Comparison of ENCODE assay signal across 17 cellular contexts in genomic region chr1:228497206-228497605, GRCh38. TPM values are rescaled to one million over a fixed set of nuclear protein-coding genes. Genes with fewer than 3 reads are reported as not detected.
A peak's percentile ranks its signal among the peaks of the same experiment; 100 is the strongest.
DNase-seq lines count a peak whose midpoint lies in the region; ATAC-seq and TF ChIP-seq lines count a peak whose summit lies in the region.
"Had no signal": no experiment of that assay in that cellular context is flagged by ENCODE, and none has a peak within 500 bp of the region (broad histone marks: within the 10 kb centered on the region; RNA-seq: fewer than 3 reads in every experiment).

No MANE protein-coding gene starts in this region.

- CTCF ChIA-PET in activated CD4-positive, alpha-beta T cell treated with anti-CD3 and anti-CD28 coated beads, Interleukin-2, amount 10 ng/mL, durations not matched to agents 7 days and 5 days (lab: Charles Lee) = interaction anchor here (1.2 kb wide), 1 partner anchor 38 kb away, joined by 3 read pairs; no protein-coding TSS in a partner anchor

- H2AFZ ChIP-seq in neural progenitor cell (replicated peaks) = no peak overlapping the region
- H2AFZ ChIP-seq: GM23338 had no signal

- no peak overlapping the region for H3K4me2 ChIP-seq in neural progenitor cell
- H3K4me2 ChIP-seq: GM23338 had no signal

- peaks cover 3% of the 10 kb centered on the region for H4K20me1 ChIP-seq in neural progenitor cell (ENCODE audit: low read depth)

- H3K9me3 ChIP-seq in heart right ventricle = no peaks in the 10 kb centered on the region
- H3K9me3 ChIP-seq in neural progenitor cell (ENCODE audit: low read depth) = no peaks in the 10 kb centered on the region
- H3K9me3 ChIP-seq: BE2C had no signal

- peak overlapping the region; percentile 14 for H3K4me3 Mint-ChIP-seq in neural progenitor cell
- no peak overlapping the region for H3K4me3 Mint-ChIP-seq in activated CD4-positive, alpha-beta T cell treated with anti-CD3 and anti-CD28 coated beads, Interleukin-2, amount 10 ng/mL, durations not matched to agents 7 days and 5 days
- no peak overlapping the region for H3K4me3 Mint-ChIP-seq in stimulated activated naive CD8-positive, alpha-beta T cell treated with anti-CD3 and anti-CD28 coated beads, Interleukin-15, amount 100 ng/mL, for 72 hours
- H3K4me3 Mint-ChIP-seq: CD8-positive, alpha-beta T cell; GM23338 had no signal

- no peak overlapping the region for H3K27ac Mint-ChIP-seq in neural progenitor cell
- no peak overlapping the region for H3K27ac Mint-ChIP-seq in activated CD4-positive, alpha-beta T cell treated with anti-CD3 and anti-CD28 coated beads, Interleukin-2, amount 10 ng/mL, durations not matched to agents 7 days and 5 days
- peak overlapping the region in 1 of 2 donors; percentile 56 for H3K27ac Mint-ChIP-seq in stimulated activated naive CD8-positive, alpha-beta T cell treated with anti-CD3 and anti-CD28 coated beads, Interleukin-15, amount 100 ng/mL, for 72 hours
- H3K27ac Mint-ChIP-seq: CD8-positive, alpha-beta T cell; GM23338 had no signal

- no peak for TF ChIP-seq CTCF in heart right ventricle (IDR thresholded peaks at IDR 0.05)
- no peak for TF ChIP-seq CTCF in neural progenitor cell (IDR thresholded peaks at IDR 0.05)

- peaks cover 10% of the 10 kb centered on the region for H3K4me1 Mint-ChIP-seq in neural progenitor cell
- peaks cover 46% of the 10 kb centered on the region for H3K4me1 Mint-ChIP-seq in activated CD4-positive, alpha-beta T cell treated with anti-CD3 and anti-CD28 coated beads, Interleukin-2, amount 10 ng/mL, durations not matched to agents 7 days and 5 days
- H3K4me1 Mint-ChIP-seq in stimulated activated naive CD8-positive, alpha-beta T cell treated with anti-CD3 and anti-CD28 coated beads, Interleukin-15, amount 100 ng/mL, for 72 hours = peaks cover 79% of the 10 kb centered on the region

- DNase-seq in cardiac septum (ENCODE audit: low spot score) (peak; percentile 43), heart right ventricle (no peak), neural progenitor cell (ENCODE audit: low spot score) (no peak)
- DNase-seq in activated CD8-positive, alpha-beta memory T cell treated with anti-CD3 and anti-CD28 coated beads, Interleukin-2, amount 50 U/mL, for 48 hours = peak; percentile 32
- DNase-seq in stimulated activated CD4-positive, alpha-beta T cell treated with anti-CD3 and anti-CD28 coated beads, Interleukin-12 subunit alpha, Interleukin-12 subunit beta, amount 100 ng/mL, for 4 hours = no peak
- DNase-seq in activated CD4-positive, alpha-beta T cell treated with anti-CD3 and anti-CD28 coated beads, Interleukin-2, amount 10 ng/mL, durations not matched to agents 7 days and 5 days = no peak
- DNase-seq in stimulated activated naive CD8-positive, alpha-beta T cell treated with anti-CD3 and anti-CD28 coated beads, Interleukin-15, amount 100 ng/mL, for 72 hours = no peak
- DNase-seq: BE2C; CD8-positive, alpha-beta T cell; COR-L47; DMS153; DMS79 treated with DMSO at 0.1 percent for 48 hours; EL; H7 had no signal

- intact Hi-C loops in cardiac septum (cut with DNase I) = no loop called here
- intact Hi-C loops in heart right ventricle (cut with DNase I) = no loop called here

- H3K27ac ChIP-seq in heart right ventricle = no peak overlapping the region
- no peak overlapping the region for H3K27ac ChIP-seq in neural progenitor cell
- H3K27ac ChIP-seq: C4-2B had no signal

- H3K4me3 ChIP-seq in heart right ventricle (no peak overlapping the region), neural progenitor cell (no peak overlapping the region)
- H3K4me3 ChIP-seq: GM23338 had no signal

- H3K27me3 ChIP-seq in heart right ventricle (no peaks in the 10 kb centered on the region), neural progenitor cell (peaks cover 30% of the 10 kb centered on the region)

- no peaks in the 10 kb centered on the region for H3K9me3 Mint-ChIP-seq in neural progenitor cell
- H3K9me3 Mint-ChIP-seq in activated CD4-positive, alpha-beta T cell treated with anti-CD3 and anti-CD28 coated beads, Interleukin-2, amount 10 ng/mL, durations not matched to agents 7 days and 5 days = no peaks in the 10 kb centered on the region
- H3K9me3 Mint-ChIP-seq in stimulated activated naive CD8-positive, alpha-beta T cell treated with anti-CD3 and anti-CD28 coated beads, Interleukin-15, amount 100 ng/mL, for 72 hours = no peaks in the 10 kb centered on the region
- H3K9me3 Mint-ChIP-seq: CD8-positive, alpha-beta T cell; GM23338 had no signal

- peaks cover 0 to 20% (median 8%) of the 10 kb centered on the region in 9 donors for H3K4me1 ChIP-seq in heart right ventricle
- H3K4me1 ChIP-seq in neural progenitor cell = no peaks in the 10 kb centered on the region
- H3K4me1 ChIP-seq: BE2C had no signal

- no peaks in the 10 kb centered on the region for H3F3A ChIP-seq in neural progenitor cell (ENCODE audit: low read depth)

- no peaks in the 10 kb centered on the region for H3K79me2 ChIP-seq in neural progenitor cell (ENCODE audit: low read depth)

- H3K36me3 Mint-ChIP-seq in neural progenitor cell = peaks cover 17% of the 10 kb centered on the region
- peaks cover 52% of the 10 kb centered on the region for H3K36me3 Mint-ChIP-seq in activated CD4-positive, alpha-beta T cell treated with anti-CD3 and anti-CD28 coated beads, Interleukin-2, amount 10 ng/mL, durations not matched to agents 7 days and 5 days (ENCODE audit: low read depth)

- peaks cover 2% of the 10 kb centered on the region for H3K27me3 Mint-ChIP-seq in neural progenitor cell (ENCODE audit: insufficient read depth, low read depth)
- H3K27me3 Mint-ChIP-seq in activated CD4-positive, alpha-beta T cell treated with anti-CD3 and anti-CD28 coated beads, Interleukin-2, amount 10 ng/mL, durations not matched to agents 7 days and 5 days = no peaks in the 10 kb centered on the region
- H3K27me3 Mint-ChIP-seq in stimulated activated naive CD8-positive, alpha-beta T cell treated with anti-CD3 and anti-CD28 coated beads, Interleukin-15, amount 100 ng/mL, for 72 hours = no peaks in the 10 kb centered on the region

- peaks cover 0 to 56% (median 25%) of the 10 kb centered on the region in 9 donors for H3K36me3 ChIP-seq in heart right ventricle
- no peaks in the 10 kb centered on the region for H3K36me3 ChIP-seq in neural progenitor cell

- POLR2A ChIA-PET in activated CD4-positive, alpha-beta T cell treated with anti-CD3 and anti-CD28 coated beads, Interleukin-2, amount 10 ng/mL, durations not matched to agents 7 days and 5 days (lab: Charles Lee) = no interaction called here

- no peak overlapping the region for H3K9ac ChIP-seq in neural progenitor cell

- WGBS in heart right ventricle, 2 donors = 85 to 86% methylated on average over 5 of the region's 5 CpGs

- no peak for ATAC-seq in heart right ventricle
- no peak for ATAC-seq in stimulated activated naive CD8-positive, alpha-beta T cell treated with anti-CD3 and anti-CD28 coated beads, Interleukin-15, amount 100 ng/mL, for 72 hours
- ATAC-seq: CD8-positive, alpha-beta T cell; GM23338; HepG2 had no signal

RNA-seq across cellular contexts. Expression of gene RNF187, which starts 10.0 kb away (rescaled TPM):
- total RNA-seq in cardiac septum (83.2 TPM), heart right ventricle (10 to 100 TPM; 79.1 to 99.7 (median 89.9) TPM), neural progenitor cell (ENCODE audit: low replicate concordance) (16.1 and 32.3 TPM in 2 replicates)
- 10 to 100 TPM; 18.9 to 37.2 TPM for polyA plus RNA-seq in heart right ventricle
- 100 to 1,000 TPM; 110 to 132 TPM for total RNA-seq in activated CD4-positive, alpha-beta T cell treated with anti-CD3 and anti-CD28 coated beads, Interleukin-2, amount 10 ng/mL, durations not matched to agents 7 days and 5 days

Comparison
In these comparisons a context has a peak if more than half of its experiments do, and no peak if none do; other contexts are left out.
1. DNase-seq: peak in cardiac septum (single experiment) and activated CD8-positive, alpha-beta memory T cell treated with anti-CD3 and anti-CD28 coated beads, Interleukin-2, amount 50 U/mL, for 48 hours (single experiment); none in heart right ventricle (0 of 2), neural progenitor cell (single experiment), stimulated activated CD4-positive, alpha-beta T cell treated with anti-CD3 and anti-CD28 coated beads, Interleukin-12 subunit alpha, Interleukin-12 subunit beta, amount 100 ng/mL, for 4 hours (single experiment), activated CD4-positive, alpha-beta T cell treated with anti-CD3 and anti-CD28 coated beads, Interleukin-2, amount 10 ng/mL, durations not matched to agents 7 days and 5 days (single experiment) and stimulated activated naive CD8-positive, alpha-beta T cell treated with anti-CD3 and anti-CD28 coated beads, Interleukin-15, amount 100 ng/mL, for 72 hours (0 of 2).